28 cellular contexts compared by ENCODE assay signal in genomic region chr7:18395868-18396267, GRCh38.
"Had no signal": no experiment of that assay in that cellular context is flagged by ENCODE, and none has a peak within 500 bp of the region (broad histone marks: within the 10 kb centered on the region; RNA-seq: fewer than 3 reads in every experiment).

No MANE protein-coding gene starts in this region.

- H3K27ac Mint-ChIP-seq: endodermal cell, mesothelial cell of epicardium had no signal

- H3K9me3 ChIP-seq: esophagus squamous epithelium, gastrocnemius medialis, heart right ventricle, left lung, lower lobe of right lung, mucosa of descending colon had no signal

- ATAC-seq: esophagus mucosa, gastrocnemius medialis, heart right ventricle, left cardiac atrium, left lung, left ventricle myocardium superior, lower lobe of right lung, mucosa of descending colon had no signal

- H3K36me3 Mint-ChIP-seq: mesothelial cell of epicardium had no signal

- FAIRE-seq: colon, endometrium, islet of Langerhans, keratinocyte had no signal

- H3K4me1 ChIP-seq: gastrocnemius medialis had no signal

- H3K27ac ChIP-seq: coronary artery, dorsolateral prefrontal cortex, epithelial cell of prostate, esophagus squamous epithelium, gastrocnemius medialis, heart right ventricle, left lung, lower lobe of right lung had no signal

- H3K4me3 Mint-ChIP-seq: endodermal cell, mesothelial cell of epicardium had no signal

- DNase-seq: dermis blood vessel endothelial cell; dorsolateral prefrontal cortex; effector CD4-positive, alpha-beta T cell; effector memory CD4-positive, alpha-beta T cell; endodermal cell; erythroblast; esophagus squamous epithelium; foreskin fibroblast; foreskin melanocyte; gastrocnemius medialis; glutamatergic neuron; head of caudate nucleus; heart right ventricle; hippocampal formation; left cardiac atrium; left lung; left ventricle myocardium superior; lower lobe of right lung; mesenchymal stem cell; mucosa of descending colon had no signal

- H3K9me3 Mint-ChIP-seq: endodermal cell had no signal

- H3K4me3 ChIP-seq: coronary artery, dorsolateral prefrontal cortex, esophagus squamous epithelium, gastrocnemius medialis, heart right ventricle, left lung, lower lobe of right lung, mucosa of descending colon had no signal

- H3K27me3 ChIP-seq: dorsolateral prefrontal cortex, esophagus squamous epithelium, gastrocnemius medialis, heart right ventricle, left lung had no signal

- H3K36me3 ChIP-seq: esophagus squamous epithelium, gastrocnemius medialis, heart right ventricle, left lung, lower lobe of right lung had no signal
